ENCODE assay signal across 11 cellular contexts in genomic region chr21:29175408-29176147, GRCh38. TPM values are rescaled to one million over a fixed set of nuclear protein-coding genes. Genes with fewer than 3 reads are reported as not detected.
DNase-seq lines count a peak whose midpoint lies in the region; ATAC-seq and TF ChIP-seq lines count a peak whose summit lies in the region.
"Had no signal": no experiment of that assay in that cellular context is flagged by ENCODE, and none has a peak within 500 bp of the region (broad histone marks: within the 10 kb centered on the region; RNA-seq: fewer than 3 reads in every experiment).

No MANE protein-coding gene starts in this region.

- TF ChIP-seq CTCF in OCI-LY1 (IDR thresholded peaks at IDR 0.05; ENCODE audit: low read length) (no peak), fibroblast of pulmonary artery (IDR thresholded peaks at IDR 0.05; ENCODE audit: low read length, missing control alignments) (no peak), thyroid gland (IDR thresholded peaks at IDR 0.05) (no peak)

- H3K27me3 ChIP-seq in OCI-LY1 (ENCODE audit: insufficient read depth, low read length) (no peaks in the 10 kb centered on the region), aorta (ENCODE audit: control insufficient read depth in 1 of 2, insufficient read depth in 2 of 2, low read length in 1 of 2) (no peaks in the 10 kb centered on the region), thyroid gland (no peaks in the 10 kb centered on the region)
- H3K27me3 ChIP-seq: neural progenitor cell had no signal

- no peaks in the 10 kb centered on the region for H4K20me1 ChIP-seq in OCI-LY1 (ENCODE audit: insufficient read depth, low read length)

- DNase-seq in fibroblast of pulmonary artery (ENCODE audit: low read depth) (peak; percentile 92), pulmonary artery endothelial cell (ENCODE audit: low read depth, low spot score) (peak; percentile 77), aorta (no peak), thyroid gland (no peak)
- DNase-seq in activated CD4-positive, CD25-positive, alpha-beta regulatory T cell (lab: John Stamatoyannopoulos, UW): no peak
- DNase-seq: activated CD8-positive, alpha-beta T cell treated with anti-CD3 and anti-CD28 coated beads for 36 hours; head of caudate nucleus had no signal

- H3K36me3 ChIP-seq in OCI-LY1 (ENCODE audit: insufficient read depth, low read length) (no peaks in the 10 kb centered on the region), aorta (ENCODE audit: control insufficient read depth in 1 of 2, insufficient read depth in 2 of 2, low read length in 1 of 2) (no peaks in the 10 kb centered on the region), thyroid gland (no peaks in the 10 kb centered on the region)
- H3K36me3 ChIP-seq: neural progenitor cell had no signal

- H3F3A ChIP-seq in OCI-LY1 (ENCODE audit: insufficient read depth, low read length): 0 out of 2 replicates have a peak, but pooled peaks cover 5% of the 10 kb centered on the region

- no peaks in the 10 kb centered on the region for H3K9me3 ChIP-seq in OCI-LY1 (ENCODE audit: low read length)
- no peaks in the 10 kb centered on the region for H3K9me3 ChIP-seq in aorta (ENCODE audit: control insufficient read depth, low read length)
- no peaks in the 10 kb centered on the region for H3K9me3 ChIP-seq in thyroid gland

- no peaks in the 10 kb centered on the region for H3K9me2 ChIP-seq in OCI-LY1 (ENCODE audit: low read depth, low read length)

- ATAC-seq in GM18867 (IDR thresholded peaks at IDR 0.05; ENCODE audit: unreplicated experiment) (peak; percentile 56), aorta (ENCODE audit: low FRiP score) (no peak), HG03159 (IDR thresholded peaks at IDR 0.05; ENCODE audit: unreplicated experiment) (no peak)
- ATAC-seq: activated CD8-positive, alpha-beta T cell treated with anti-CD3 and anti-CD28 coated beads for 36 hours had no signal

- H3K27ac ChIP-seq in OCI-LY1 (ENCODE audit: low read depth, low read length, poor library complexity, severe bottlenecking): peak overlapping the region; percentile 7
- no peak overlapping the region for H3K27ac ChIP-seq in aorta (ENCODE audit: low read depth in 1 of 2, low read length in 2 of 2)
- H3K27ac ChIP-seq in thyroid gland: no peak overlapping the region
- H3K27ac ChIP-seq: neural progenitor cell had no signal

- no peak for TF ChIP-seq POLR2A in thyroid gland (IDR thresholded peaks at IDR 0.05)

- peak overlapping the region; percentile 14 for H3K4me3 ChIP-seq in OCI-LY1 (ENCODE audit: low read depth, low read length, poor library complexity, severe bottlenecking)
- no peak overlapping the region for H3K4me3 ChIP-seq in fibroblast of pulmonary artery (replicated peaks; ENCODE audit: low read depth, low read length)
- no peak overlapping the region for H3K4me3 ChIP-seq in aorta (ENCODE audit: low read length in 2 of 2)
- H3K4me3 ChIP-seq in thyroid gland (replicated peaks in 1 of 3): no peak overlapping the region
- H3K4me3 ChIP-seq: neural progenitor cell had no signal

- H3K4me1 ChIP-seq in OCI-LY1 (ENCODE audit: insufficient read depth, low read length, severe bottlenecking) (peaks cover 23% of the 10 kb centered on the region), aorta (ENCODE audit: control insufficient read depth in 1 of 2, insufficient read depth in 2 of 2, low read length in 2 of 2) (peaks cover 0 to 3% of the 10 kb centered on the region in 2 donors), thyroid gland (peaks cover 0 to 9% of the 10 kb centered on the region in 2 donors)
- H3K4me1 ChIP-seq: neural progenitor cell had no signal

- WGBS in aorta, 2 donors: 12 to 14% methylated on average over 3 of the region's 3 CpGs
- WGBS in thyroid gland, 2 donors: 60 to 72% methylated on average over 3 of the region's 3 CpGs

- no peaks in the 10 kb centered on the region for H3K79me2 ChIP-seq in OCI-LY1 (ENCODE audit: insufficient read depth, low read length)

- intact Hi-C loops in aorta (cut with DNase I) (loop anchor here (5.0 to 10.0 kb wide), 2 partner anchors 59 to 192 kb away; no protein-coding TSS in a partner anchor), thyroid gland (cut with DNase I) (loop anchor here (10.0 kb wide), 1 partner anchor 199 kb away; no protein-coding TSS in a partner anchor)

- peak overlapping the region; percentile 13; the same call in 1 of the 2 replicates for H3K4me2 ChIP-seq in OCI-LY1 (ENCODE audit: low read length)
- H3K4me2 ChIP-seq: neural progenitor cell had no signal

- H3K9ac ChIP-seq in OCI-LY1 (ENCODE audit: low read length): no peak overlapping the region
- H3K9ac ChIP-seq: neural progenitor cell had no signal

- H2AFZ ChIP-seq in OCI-LY1 (ENCODE audit: low read length): no peak overlapping the region
- H2AFZ ChIP-seq: neural progenitor cell had no signal

RNA-seq across cellular contexts. Expression of gene MAP3K7CL, which starts 45.1 kb away (rescaled TPM):
- 6.6 and 7.6 TPM in 2 replicates for total RNA-seq in pulmonary artery endothelial cell
- total RNA-seq in aorta: 10 to 100 TPM; 33.0 to 84.6 TPM
- polyA plus RNA-seq in aorta: 10 to 100 TPM; 19.4 to 33.4 TPM
- total RNA-seq in thyroid gland: 1 to 10 TPM; 4.1 to 8.0 (median 4.9) TPM

Comparison
In these comparisons a context has a peak if more than half of its experiments do, and no peak if none do; other contexts are left out.
1. DNase-seq: peak in fibroblast of pulmonary artery (single experiment) and pulmonary artery endothelial cell (single experiment); none in aorta (0 of 2), thyroid gland (0 of 2) and activated CD4-positive, CD25-positive, alpha-beta regulatory T cell (0 of 4).